In the genomic region with DNA sequence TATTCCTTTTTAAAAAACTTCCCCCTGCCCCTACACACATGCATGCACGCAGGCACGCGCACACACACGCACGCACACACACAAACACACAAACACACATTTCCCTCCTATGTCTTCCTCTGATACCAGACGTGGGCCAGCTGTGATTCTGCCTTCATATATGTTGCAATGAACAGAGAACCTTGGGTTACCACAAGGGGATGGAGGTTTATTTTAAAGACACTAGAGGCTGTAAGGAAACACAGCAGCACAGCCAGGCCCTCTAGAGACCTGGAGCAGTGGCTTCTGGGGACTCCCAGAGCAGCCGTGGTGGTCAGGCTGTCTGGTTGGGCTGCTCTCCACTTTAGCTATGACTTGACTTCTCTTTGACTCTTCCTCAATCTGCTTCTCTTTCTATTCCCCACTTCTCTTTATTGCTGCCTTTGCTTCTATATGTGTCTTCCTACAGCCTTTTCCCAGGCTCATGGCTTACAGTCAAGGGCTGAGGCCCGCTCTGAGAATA, we compare ENCODE assay signal across 10 cellular contexts. TPM values are rescaled to one million over a fixed set of nuclear protein-coding genes. Genes with fewer than 3 reads are reported as not detected.
DNase-seq lines count a peak whose midpoint lies in the region; ATAC-seq and TF ChIP-seq lines count a peak whose summit lies in the region.
"Had no signal": no experiment of that assay in that cellular context is flagged by ENCODE, and none has a peak within 500 bp of the region (broad histone marks: within the 10 kb centered on the region; RNA-seq: fewer than 3 reads in every experiment).

No MANE protein-coding gene starts in this region.

- H3K9me3 ChIP-seq in mucosa of descending colon: no peaks in the 10 kb centered on the region
- no peaks in the 10 kb centered on the region for H3K9me3 ChIP-seq in esophagus squamous epithelium

- no peak for TF ChIP-seq POLR2A in esophagus squamous epithelium (IDR thresholded peaks at IDR 0.05)

- H3K4me3 ChIP-seq in mucosa of descending colon (no peak overlapping the region), esophagus squamous epithelium (no peak overlapping the region)

- intact Hi-C loops in mucosa of descending colon (cut with DNase I, micrococcal nuclease) (no loop called here), esophagus squamous epithelium (cut with DNase I) (no loop called here)

- WGBS in esophagus squamous epithelium, 2 donors: 72 to 85% methylated on average over 8 of the region's 8 CpGs

- H3K27me3 ChIP-seq in esophagus squamous epithelium: no peaks in the 10 kb centered on the region

- DNase-seq in NAMALWA (ENCODE audit: low spot score) (peak; percentile 33), mucosa of descending colon (no peak), OCI-M1 (lab: John Stamatoyannopoulos, UW) (no peak), esophagus squamous epithelium (lab: John Stamatoyannopoulos, UW) (no peak), NCI-H2196 treated with DMSO at 0.1 percent for 48 hours (lab: John Stamatoyannopoulos, UW; ENCODE audit: unreplicated experiment) (no peak)
- no peak for DNase-seq in activated CD4-positive, alpha-beta T cell treated with anti-CD3 and anti-CD28 coated beads for 1 hour

- H3K27ac ChIP-seq in esophagus squamous epithelium: peak overlapping the region in 2 of 4 donors; percentile 1 to 16
- H3K27ac ChIP-seq: KMS-11 had no signal

- peak; percentile 65 for ATAC-seq in GM18907 (IDR thresholded peaks at IDR 0.05; ENCODE audit: unreplicated experiment)
- peak; percentile 73 for ATAC-seq in HG02642 (IDR thresholded peaks at IDR 0.05; ENCODE audit: poor library complexity, unreplicated experiment)
- peak; percentile 56 for ATAC-seq in mucosa of descending colon

- TF ChIP-seq CTCF in mucosa of descending colon (IDR thresholded peaks at IDR 0.05): no peak
- TF ChIP-seq CTCF in esophagus squamous epithelium (IDR thresholded peaks at IDR 0.05): no peak

- H3K4me1 ChIP-seq in mucosa of descending colon (ENCODE audit: low read depth) (no peaks in the 10 kb centered on the region), esophagus squamous epithelium (peaks cover 0 to 13% (median 0%) of the 10 kb centered on the region in 3 donors)

- H3K36me3 ChIP-seq in mucosa of descending colon (ENCODE audit: low read depth) (no peaks in the 10 kb centered on the region), esophagus squamous epithelium (no peaks in the 10 kb centered on the region)

RNA-seq across cellular contexts. Expression of gene TLR10, which starts 3.2 kb away (rescaled TPM):
- total RNA-seq in mucosa of descending colon: under 1 TPM; 0.17 to 0.46 (median 0.25) TPM
- under 1 TPM in 3 of 4 donors, not detected in 1; 0.09 to 0.38 (median 0.38) TPM for total RNA-seq in esophagus squamous epithelium
- total RNA-seq: mesothelial cell of epicardium had no signal

RNA-seq across cellular contexts. Expression of gene TLR1, which starts 18.6 kb away (rescaled TPM):
- total RNA-seq in mucosa of descending colon (1 to 10 TPM; 7.3 to 9.3 (median 7.7) TPM), esophagus squamous epithelium (10 to 100 TPM in 2 of 4 donors, 1 to 10 TPM in 2; 2.5 to 11.3 (median 10.3) TPM)
